18 cellular contexts compared by ENCODE assay signal in the genomic region with DNA sequence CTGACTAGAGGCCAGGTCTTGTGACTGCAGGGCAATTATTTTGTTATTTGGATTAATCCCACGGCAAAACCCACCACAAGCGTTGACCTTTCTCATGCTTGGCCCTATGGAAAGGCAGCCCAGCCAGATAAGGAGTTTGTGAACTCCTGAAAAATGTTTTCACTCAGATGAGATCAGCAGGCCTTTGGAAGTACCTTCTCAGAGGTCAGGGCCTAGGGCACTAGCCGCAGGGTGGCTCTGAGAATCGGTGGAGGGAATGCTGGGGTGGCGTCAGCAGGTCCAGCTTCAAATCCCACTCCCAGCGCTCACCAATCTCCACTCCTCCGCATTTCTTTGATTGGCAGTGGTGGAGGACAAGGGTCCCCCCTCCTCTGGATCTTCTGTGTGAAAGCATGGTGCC.
DNase-seq lines count a peak whose midpoint lies in the region; FAIRE-seq and TF ChIP-seq lines count a peak whose summit lies in the region.
"Had no signal": no experiment of that assay in that cellular context is flagged by ENCODE, and none has a peak within 500 bp of the region (broad histone marks: within the 10 kb centered on the region; RNA-seq: fewer than 3 reads in every experiment).

No MANE protein-coding gene starts in this region.

- H3K56ac ChIP-seq in H1 (replicated peaks; ENCODE audit: insufficient read length, low read depth, low read length), result no peak overlapping the region

- no peaks in the 10 kb centered on the region for H3K79me2 ChIP-seq in H1 (ENCODE audit: control insufficient read depth in 1 of 2, insufficient read depth in 2 of 2, low read length in 2 of 2)

- H3K27ac ChIP-seq in H1 (ENCODE audit: low read depth, low read length), result no peak overlapping the region
- H3K27ac ChIP-seq in esophagus squamous epithelium, result no peak overlapping the region
- H3K27ac ChIP-seq: 22Rv1 had no signal

- no peak for TF ChIP-seq EP300 in H1 (IDR thresholded peaks at IDR 0.05; ENCODE audit: borderline replicate concordance in 1 of 2, low read depth in 2 of 2, low read length in 2 of 2)

- no peaks in the 10 kb centered on the region for H4K20me1 ChIP-seq in H1 (replicated peaks in 1 of 2; ENCODE audit: control insufficient read depth in 1 of 2, insufficient read depth in 2 of 2, low read length in 2 of 2)

- H2AFZ ChIP-seq in H1 (ENCODE audit: low read length), result 0 out of 2 replicates have a peak overlapping the region, but pooled peaks have one; percentile 29

- H4K8ac ChIP-seq in H1 (ENCODE audit: extremely low read depth, insufficient read depth, low read length), result no peak overlapping the region

- TF ChIP-seq CTCF in H1 (IDR thresholded peaks at IDR 0.05; ENCODE audit: control extremely low read depth in 1 of 3, insufficient read depth in 1 of 3, low read depth in 1 of 3, low read length in 3 of 3) (no peak), esophagus squamous epithelium (IDR thresholded peaks at IDR 0.05) (no peak)

- H3K27ac Mint-ChIP-seq in activated T-cell treated with anti-CD3 and anti-CD28 coated beads, Interleukin-2, amount 50 U/mL, for 24 hours, result no peak overlapping the region
- H3K27ac Mint-ChIP-seq: HFFc6 had no signal

- H3K9me3 Mint-ChIP-seq in activated T-cell treated with anti-CD3 and anti-CD28 coated beads, Interleukin-2, amount 50 U/mL, for 24 hours, result no peaks in the 10 kb centered on the region
- H3K9me3 Mint-ChIP-seq: CD8-positive, alpha-beta memory T cell had no signal

- H2BK20ac ChIP-seq in H1 (ENCODE audit: low read length), result no peak overlapping the region

- no peak for FAIRE-seq in H1 (lab: Jason Lieb, UNC)
- FAIRE-seq: GM19239, HepG2, HTR-8/SVneo had no signal

- peak; percentile 11 for DNase-seq in activated T-cell treated with anti-CD3 and anti-CD28 coated beads, Interleukin-2, amount 50 U/mL, for 24 hours
- DNase-seq in activated T-cell treated with anti-CD3 and anti-CD28 coated beads, Interleukin-2, amount 50 U/mL, for 1 hour, result no peak
- DNase-seq in H1 (ENCODE audit: low read depth in 1 of 2, low spot score in 2 of 2), result no peak
- peak; percentile 38 for DNase-seq in posterior vena cava (ENCODE audit: low spot score)
- no peak for DNase-seq in kidney tubule cell (ENCODE audit: low spot score)
- no peak for DNase-seq in esophagus squamous epithelium (lab: John Stamatoyannopoulos, UW)
- DNase-seq in NCI-H1694 treated with DMSO at 0.1 percent for 48 hours (lab: John Stamatoyannopoulos, UW), result no peak
- DNase-seq: Caco-2; CD8-positive, alpha-beta memory T cell; DND-41; GF-D8; GOT3; HCEC 1CT; HFFc6 had no signal

- intact Hi-C loops in posterior vena cava (cut with DNase I), result no loop called here
- intact Hi-C loops in esophagus squamous epithelium (cut with DNase I), result no loop called here

- no peak overlapping the region for H3K4ac ChIP-seq in H1 (replicated peaks; ENCODE audit: insufficient read length, low read depth, low read length)

- H3K36me3 ChIP-seq in H1 (ENCODE audit: control insufficient read depth in 2 of 4, insufficient read depth in 4 of 4, low read length in 3 of 4) (no peaks in the 10 kb centered on the region), esophagus squamous epithelium (no peaks in the 10 kb centered on the region)

- H3K9me3 ChIP-seq in H1 (ENCODE audit: insufficient read depth in 2 of 2, low read depth in 1 of 2, low read length in 1 of 2) (no peaks in the 10 kb centered on the region), esophagus squamous epithelium (no peaks in the 10 kb centered on the region)
- H3K9me3 ChIP-seq: Caco-2 had no signal

- no peak overlapping the region for H2BK12ac ChIP-seq in H1 (ENCODE audit: low read depth, low read length)

- no peaks in the 10 kb centered on the region for H3K27me3 ChIP-seq in H1 (replicated peaks in 1 of 4; ENCODE audit: control insufficient read depth in 3 of 4, extremely low read depth in 1 of 4, insufficient read depth in 3 of 4, low read length in 3 of 4)
- H3K27me3 ChIP-seq in esophagus squamous epithelium, result no peaks in the 10 kb centered on the region

- no peak overlapping the region for H3K23ac ChIP-seq in H1 (ENCODE audit: insufficient read length)

- H2BK120ac ChIP-seq in H1 (replicated peaks; ENCODE audit: low read depth, low read length), result no peak overlapping the region

- H3K27me3 Mint-ChIP-seq in activated T-cell treated with anti-CD3 and anti-CD28 coated beads, Interleukin-2, amount 50 U/mL, for 24 hours, result no peaks in the 10 kb centered on the region

- TF ChIP-seq POLR2A in H1 (IDR thresholded peaks at IDR 0.05; ENCODE audit: control extremely low read depth in 1 of 2, low read depth in 2 of 2, low read length in 2 of 2), result no peak
- no peak for TF ChIP-seq POLR2A in esophagus squamous epithelium (IDR thresholded peaks at IDR 0.05)

- no peak overlapping the region for H4K5ac ChIP-seq in H1 (ENCODE audit: insufficient read length, low read depth, low read length)

- H3K4me3 ChIP-seq in H1 (ENCODE audit: extremely low read depth in 1 of 4, insufficient read depth in 2 of 4, low read depth in 3 of 4, low read length in 4 of 4), result no peak overlapping the region
- no peak overlapping the region for H3K4me3 ChIP-seq in esophagus squamous epithelium

- no peak overlapping the region for H2BK5ac ChIP-seq in H1 (ENCODE audit: low read depth, low read length)

- H3K4me2 ChIP-seq in H1 (ENCODE audit: insufficient read depth in 1 of 2, low read depth in 2 of 2, low read length in 2 of 2), result no peak overlapping the region

- H4K91ac ChIP-seq in H1 (replicated peaks; ENCODE audit: insufficient read length, low read length), result no peak overlapping the region

- no peak for TF ChIP-seq RAD21 in H1 (IDR thresholded peaks at IDR 0.05 in 1 of 2, conservative IDR thresholded peaks at IDR 0.05 in 1 of 2; ENCODE audit: low read depth in 2 of 2, low read length in 2 of 2)

- POLR2A ChIA-PET in H1 (lab: Charles Lee; ENCODE audit: partially characterized antibody), result no interaction called here

- H3K23me2 ChIP-seq in H1 (ENCODE audit: low read depth, low read length), result no peaks in the 10 kb centered on the region

- no peak overlapping the region for H3K14ac ChIP-seq in H1 (ENCODE audit: insufficient read length)

- H3K79me1 ChIP-seq in H1 (ENCODE audit: low read depth, low read length), result no peaks in the 10 kb centered on the region

- no peak overlapping the region for H2BK15ac ChIP-seq in H1 (ENCODE audit: low read length)

- H3K9ac ChIP-seq in H1 (replicated peaks in 1 of 4; ENCODE audit: extremely low read depth in 1 of 4, low read depth in 3 of 4, low read length in 3 of 4), result no peak overlapping the region

- H3K4me1 Mint-ChIP-seq in activated T-cell treated with anti-CD3 and anti-CD28 coated beads, Interleukin-2, amount 50 U/mL, for 24 hours (ENCODE audit: low read depth), result peaks cover 1% of the 10 kb centered on the region
- H3K4me1 Mint-ChIP-seq: CD8-positive, alpha-beta memory T cell had no signal

- H2AK5ac ChIP-seq in H1 (ENCODE audit: low read depth, low read length), result no peak overlapping the region; the same call in 1 of the 2 replicates

- WGBS in H1 (ENCODE audit: extremely low coverage in 1 of 2, insufficient coverage in 1 of 2, insufficient read length in 1 of 2, insufficient replicate concordance in 2 of 2, low coverage in 1 of 2, low lambda C conversion rate in 2 of 2, missing lambda C conversion rate in 1 of 2), 2 experiments, result 86% methylated on average over 7 of the region's 7 CpGs; no CpG with 5 or more reads in 1 of the 2 experiments
- 92 to 96% methylated on average over 3 to 5 of the region's 7 CpGs for WGBS in esophagus squamous epithelium, 2 donors

- H3K18ac ChIP-seq in H1 (ENCODE audit: extremely low read depth, low read length), result no peak overlapping the region

- no peaks in the 10 kb centered on the region for H3K36me3 Mint-ChIP-seq in activated T-cell treated with anti-CD3 and anti-CD28 coated beads, Interleukin-2, amount 50 U/mL, for 24 hours (ENCODE audit: low read depth)
- H3K36me3 Mint-ChIP-seq: CD8-positive, alpha-beta memory T cell had no signal

- H3K4me1 ChIP-seq in H1 (replicated peaks in 1 of 4; ENCODE audit: control insufficient read depth in 3 of 4, insufficient read depth in 4 of 4, low read length in 3 of 4) (peaks cover 0 to 4% (median under 1%) of the 10 kb centered on the region in 4 experiments; a peak in 3 of 7 replicates), esophagus squamous epithelium (peaks cover 7 to 22% (median 9%) of the 10 kb centered on the region in 3 donors)
- H3K4me1 ChIP-seq: Caco-2 had no signal

- CTCF ChIA-PET in H1 (lab: Charles Lee; ENCODE audit: partially characterized antibody), result no interaction called here

- H3K4me3 Mint-ChIP-seq in activated T-cell treated with anti-CD3 and anti-CD28 coated beads, Interleukin-2, amount 50 U/mL, for 24 hours, result no peak overlapping the region
- H3K4me3 Mint-ChIP-seq: CD8-positive, alpha-beta memory T cell; HFFc6 had no signal

TF ChIP-seq in H1, 55 proteins besides CTCF, POLR2A, EP300 and RAD21 (continues in another document):
- TF ChIP-seq BACH1 (IDR thresholded peaks at IDR 0.05; ENCODE audit: low read length) (no peak), CEBPB (IDR thresholded peaks at IDR 0.05; ENCODE audit: low read depth, low read length) (no peak), POLR2AphosphoS5 (IDR thresholded peaks at IDR 0.05; ENCODE audit: low read depth, low read length) (no peak), PHF8 (conservative IDR thresholded peaks at IDR 0.05; ENCODE audit: low read depth, low read length) (no peak), CREB1 (IDR thresholded peaks at IDR 0.05) (no peak), CBX8 (IDR thresholded peaks at IDR 0.05; ENCODE audit: borderline replicate concordance, low read depth, low read length) (no peak), BRCA1 (IDR thresholded peaks at IDR 0.05; ENCODE audit: low read depth, low read length) (no peak)
- TF ChIP-seq, protein P1, sequence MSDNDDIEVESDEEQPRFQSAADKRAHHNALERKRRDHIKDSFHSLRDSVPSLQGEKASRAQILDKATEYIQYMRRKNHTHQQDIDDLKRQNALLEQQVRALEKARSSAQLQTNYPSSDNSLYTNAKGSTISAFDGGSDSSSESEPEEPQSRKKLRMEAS (IDR thresholded peaks at IDR 0.05), result no peak

Comparison
In these comparisons a context has a peak if more than half of its experiments do, and no peak if none do; other contexts are left out.
1. DNase-seq: peak in activated T-cell treated with anti-CD3 and anti-CD28 coated beads, Interleukin-2, amount 50 U/mL, for 24 hours (single experiment) and posterior vena cava (single experiment); none in activated T-cell treated with anti-CD3 and anti-CD28 coated beads, Interleukin-2, amount 50 U/mL, for 1 hour (single experiment), H1 (0 of 2), kidney tubule cell (single experiment), esophagus squamous epithelium (single experiment) and NCI-H1694 treated with DMSO at 0.1 percent for 48 hours (single experiment).